8 cellular contexts compared by ENCODE assay signal in the genomic region with DNA sequence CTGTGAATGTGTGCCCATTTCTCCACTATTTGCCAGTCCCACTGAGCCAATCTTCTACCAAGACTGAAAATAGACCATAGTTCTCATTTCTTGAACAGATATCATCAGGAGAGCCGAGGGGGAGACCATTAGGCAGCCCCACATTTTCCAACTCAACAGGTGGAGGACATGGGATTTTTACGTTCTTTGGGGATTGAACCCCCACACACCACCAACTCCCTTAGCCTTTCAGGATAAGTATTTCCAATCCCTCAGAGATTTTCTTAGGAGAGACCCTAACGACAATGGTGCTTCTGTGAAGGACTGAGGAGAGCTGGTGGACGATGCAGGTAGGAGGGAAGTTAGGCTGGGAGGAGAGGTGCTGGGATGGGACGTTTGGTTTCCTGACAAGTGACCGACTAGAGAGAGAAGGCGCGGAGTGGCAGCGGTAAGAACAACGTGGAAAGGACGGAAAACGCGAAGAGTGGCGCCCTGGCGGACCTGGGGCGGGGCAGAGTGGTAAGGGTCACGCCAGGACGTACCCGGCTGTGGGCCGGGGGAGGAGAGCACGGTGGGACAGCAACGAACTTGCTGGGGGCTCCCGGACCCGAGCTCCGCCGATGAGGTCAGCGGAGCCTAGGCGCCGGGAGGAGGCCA. TPM values are rescaled to one million over a fixed set of nuclear protein-coding genes. Genes with fewer than 3 reads are reported as not detected.
DNase-seq lines count a peak whose midpoint lies in the region; ATAC-seq and TF ChIP-seq lines count a peak whose summit lies in the region.

No MANE protein-coding gene starts in this region.

- H3K27me3 Mint-ChIP-seq in activated T-cell treated with anti-CD3 and anti-CD28 coated beads, Interleukin-2, amount 50 U/mL, for 72 hours (ENCODE audit: low read depth), result peaks cover 57% of the 10 kb centered on the region

- no peaks in the 10 kb centered on the region for H3K9me3 Mint-ChIP-seq in activated T-cell treated with anti-CD3 and anti-CD28 coated beads, Interleukin-2, amount 50 U/mL, for 72 hours

- peak overlapping the region; percentile 81 to 84 for H3K4me3 Mint-ChIP-seq in activated T-cell treated with anti-CD3 and anti-CD28 coated beads, Interleukin-2, amount 50 U/mL, for 72 hours

- no peaks in the 10 kb centered on the region for H3K9me2 ChIP-seq in hepatocyte (replicated peaks; ENCODE audit: insufficient read depth)

- H3K4me1 Mint-ChIP-seq in activated T-cell treated with anti-CD3 and anti-CD28 coated beads, Interleukin-2, amount 50 U/mL, for 72 hours (ENCODE audit: low read depth), result peaks cover 16% of the 10 kb centered on the region

- peaks cover 5% of the 10 kb centered on the region for H3F3A ChIP-seq in smooth muscle cell (ENCODE audit: low read depth)

- TF ChIP-seq CTCF in hepatocyte (IDR thresholded peaks at IDR 0.05; ENCODE audit: poor library complexity) (no peak), smooth muscle cell (IDR thresholded peaks at IDR 0.05; ENCODE audit: borderline replicate concordance, insufficient read depth, poor library complexity, severe bottlenecking) (no peak)

- H3K27ac ChIP-seq in hepatocyte, result peak overlapping the region; percentile 85
- peak overlapping the region; percentile 33 for H3K27ac ChIP-seq in smooth muscle cell (ENCODE audit: low read depth)

- H3K27me3 ChIP-seq in HAP-1 (ENCODE audit: low read depth) (peaks cover 58% of the 10 kb centered on the region), hepatocyte (no peaks in the 10 kb centered on the region), smooth muscle cell (ENCODE audit: low read depth) (no peaks in the 10 kb centered on the region)

- H2AFZ ChIP-seq in hepatocyte, result peak overlapping the region; percentile 97
- H2AFZ ChIP-seq in smooth muscle cell (ENCODE audit: low read depth), result peak overlapping the region; percentile 95

- ATAC-seq in activated T-cell treated with anti-CD3 and anti-CD28 coated beads, Interleukin-2, amount 50 U/mL, for 72 hours (replicated peaks in 1 of 2), result no peak
- ATAC-seq in HG02970 (IDR thresholded peaks at IDR 0.05; ENCODE audit: low FRiP score, unreplicated experiment), result no peak
- no peak for ATAC-seq in GM19023 (IDR thresholded peaks at IDR 0.05; ENCODE audit: unreplicated experiment)

- H3K79me2 ChIP-seq in hepatocyte (peaks cover 15% of the 10 kb centered on the region), smooth muscle cell (ENCODE audit: low read depth) (peaks cover 15% of the 10 kb centered on the region)

- peak overlapping the region; percentile 58 for H3K9ac ChIP-seq in smooth muscle cell (ENCODE audit: low read depth)

- no peak for DNase-seq in HAP-1 (ENCODE audit: low spot score in 2 of 2)
- peak in 1 of 2 donors; percentile 1 for DNase-seq in activated T-cell treated with anti-CD3 and anti-CD28 coated beads, Interleukin-2, amount 50 U/mL, for 72 hours
- no peak for DNase-seq in hepatocyte (ENCODE audit: low spot score)
- DNase-seq in smooth muscle cell (lab: John Stamatoyannopoulos, UW; ENCODE audit: unreplicated experiment), result no peak
- no peak for DNase-seq in hepatic stellate cell (ENCODE audit: low spot score)
- no peak for DNase-seq in NCI-H2171 (lab: John Stamatoyannopoulos, UW)

- no peak overlapping the region for H3K27ac Mint-ChIP-seq in activated T-cell treated with anti-CD3 and anti-CD28 coated beads, Interleukin-2, amount 50 U/mL, for 72 hours

- H3K9me3 ChIP-seq in HAP-1 (no peaks in the 10 kb centered on the region), hepatocyte (ENCODE audit: low read depth) (no peaks in the 10 kb centered on the region), smooth muscle cell (replicated peaks; ENCODE audit: low read depth) (no peaks in the 10 kb centered on the region)

- no peaks in the 10 kb centered on the region for H3K4me1 ChIP-seq in HAP-1
- no peaks in the 10 kb centered on the region for H3K4me1 ChIP-seq in hepatocyte (ENCODE audit: insufficient read depth)
- H3K4me1 ChIP-seq in smooth muscle cell (ENCODE audit: low read depth), result peaks cover 7% of the 10 kb centered on the region

- 9% methylated on average over 25 of the region's 29 CpGs for WGBS in hepatocyte (ENCODE audit: low lambda C conversion rate, missing lambda C conversion rate)
- 7% methylated on average over 28 of the region's 29 CpGs for WGBS in smooth muscle cell (ENCODE audit: low lambda C conversion rate)

- H3K4me3 ChIP-seq in HAP-1 (peak overlapping the region; percentile 30), hepatocyte (peak overlapping the region; percentile 86), smooth muscle cell (peak overlapping the region; percentile 84)

- in situ Hi-C loops in HAP-1 (cut with MboI; ENCODE audit: low sequenced_read_pairs), result no loop called here

- H3K4me2 ChIP-seq in hepatocyte (peak overlapping the region; percentile 96), smooth muscle cell (peak overlapping the region; percentile 98)

- H4K20me1 ChIP-seq in hepatocyte (ENCODE audit: insufficient read depth, poor library complexity, severe bottlenecking), result no peaks in the 10 kb centered on the region
- H4K20me1 ChIP-seq in smooth muscle cell (ENCODE audit: low read depth), result peaks cover 13% of the 10 kb centered on the region

- H3K36me3 ChIP-seq in HAP-1 (replicated peaks) (no peaks in the 10 kb centered on the region), hepatocyte (replicated peaks; ENCODE audit: insufficient read depth, low read depth) (no peaks in the 10 kb centered on the region), smooth muscle cell (ENCODE audit: low read depth) (no peaks in the 10 kb centered on the region)

- peaks cover 0 to 7% of the 10 kb centered on the region in 2 donors for H3K36me3 Mint-ChIP-seq in activated T-cell treated with anti-CD3 and anti-CD28 coated beads, Interleukin-2, amount 50 U/mL, for 72 hours (ENCODE audit: insufficient read depth in 2 of 2)

RNA-seq across cellular contexts. Expression of a gene that starts 0.7 kb away (rescaled TPM):
- total RNA-seq in activated T-cell treated with anti-CD3 and anti-CD28 coated beads, Interleukin-2, amount 50 U/mL, for 72 hours, result not detected
- total RNA-seq in hepatocyte (22.4 and 23.6 TPM in 2 replicates), smooth muscle cell (15.6 and 24.6 TPM in 2 replicates)
- polyA plus RNA-seq in hepatocyte (16.0 and 18.1 TPM in 2 replicates), smooth muscle cell (3.9 and 12.7 TPM in 2 replicates)

Comparison
In these comparisons a context has a peak if more than half of its experiments do, and no peak if none do; other contexts are left out.
1. H3K4me3 ChIP-seq: peak in every context shown above with its lines; median percentile 86 in hepatocyte; 84 in smooth muscle cell; 30 in HAP-1.
2. RNA of a gene that starts 0.7 kb away (total RNA-seq): 22.4 to 23.6 TPM in hepatocyte and 15.6 to 24.6 TPM in smooth muscle cell; not detected in activated T-cell treated with anti-CD3 and anti-CD28 coated beads, Interleukin-2, amount 50 U/mL, for 72 hours; every median in the first group is over 10 times any median in the second.